Comparison of ENCODE assay signal across 3 cellular contexts in the genomic region with DNA sequence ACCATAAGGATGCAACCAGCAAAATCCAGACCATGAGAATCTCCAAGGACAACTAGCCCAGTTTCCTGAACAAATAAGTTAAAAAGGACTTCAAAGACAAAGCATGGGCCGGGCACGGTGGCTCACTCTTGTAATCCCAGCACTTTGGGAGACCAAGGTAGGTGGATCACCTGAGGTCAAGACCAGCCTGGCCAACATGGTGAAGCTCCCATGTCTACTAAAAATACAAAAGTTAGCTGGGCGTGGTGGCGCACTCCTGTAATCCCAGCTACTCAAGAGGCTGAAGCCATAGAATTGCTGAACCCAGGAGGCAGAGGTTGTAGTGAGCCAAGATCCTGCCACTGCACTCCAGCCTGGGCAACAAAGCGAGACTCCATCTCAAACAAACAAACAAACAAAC. TPM values are rescaled to one million over a fixed set of nuclear protein-coding genes. Genes with fewer than 3 reads are reported as not detected.
"Had no signal": no experiment of that assay in that cellular context is flagged by ENCODE, and none has a peak within 500 bp of the region (broad histone marks: within the 10 kb centered on the region; RNA-seq: fewer than 3 reads in every experiment).

No MANE protein-coding gene starts in this region.

RNA-seq across cellular contexts. Expression of a gene that starts 30.8 kb away (rescaled TPM):
- total RNA-seq: osteoblast had no signal
- polyA plus RNA-seq: aorta, cardiac muscle cell had no signal
